7 cellular contexts compared by ENCODE assay signal in genomic region chr5:1593785-1594335, GRCh38.
DNase-seq lines count a peak whose midpoint lies in the region; ATAC-seq, FAIRE-seq and TF ChIP-seq lines count a peak whose summit lies in the region.
"Not testable (repeated sequence)": the region's sequence is repeated elsewhere in the genome, so short reads cannot be mapped to it uniquely, and the experiment has no call there.

No MANE protein-coding gene starts in this region.

- POLR2A ChIA-PET in HepG2 (lab: Yijun Ruan, JAX), result interaction anchor here (1.0 to 1.8 kb wide), 8 partner anchors 11 to 72 kb away, joined by 3 to 12 read pairs (median 6); partner anchors contain the start of gene LPCAT1

- peak; percentile 32 for DNase-seq in NCI-H82 (lab: John Stamatoyannopoulos, UW)
- not testable (repeated sequence) for DNase-seq in activated naive CD4-positive, alpha-beta T cell treated with anti-CD3 and anti-CD28 coated beads, Interleukin-2, amount 10 ng/mL, durations not matched to agents 7 days and 5 days; HepG2 (ENCODE audit: low spot score); psoas muscle

- CTCF ChIA-PET in activated naive CD4-positive, alpha-beta T cell treated with anti-CD3 and anti-CD28 coated beads, Interleukin-2, amount 10 ng/mL, durations not matched to agents 7 days and 5 days (lab: Charles Lee), result interaction anchor here (0.8 to 1.4 kb wide), 3 partner anchors 9 to 124 kb away, joined by 3 read pairs; no protein-coding TSS in a partner anchor
- CTCF ChIA-PET in HepG2 (lab: Yijun Ruan, JAX; ENCODE audit: low intra/inter-chr PET ratio, low total read pairs), result not testable (repeated sequence)

- ATAC-seq in GM18868 (IDR thresholded peaks at IDR 0.05; ENCODE audit: unreplicated experiment), result peak; percentile 11
- peak; percentile 11 for ATAC-seq in HG02759 (IDR thresholded peaks at IDR 0.05; ENCODE audit: unreplicated experiment)
- peak; percentile 14 for ATAC-seq in HepG2
- peak in 1 of 4 donors; percentile 13 for ATAC-seq in psoas muscle

- not testable (repeated sequence) for TF ChIP-seq EP300 in HepG2 (IDR thresholded peaks at IDR 0.05; ENCODE audit: low read depth in 2 of 2, low read length in 2 of 2); HepG2 (CRISPR knock-in tag; IDR thresholded peaks at IDR 0.05; ENCODE audit: borderline replicate concordance)

- in situ Hi-C loops in HepG2 (cut with HindIII; ENCODE audit: extremely low pct_ligation_motif_present, low pct_unique_long_range_greater_than_20kb), result not testable (repeated sequence)

- H3K27me3 Mint-ChIP-seq in activated naive CD4-positive, alpha-beta T cell treated with anti-CD3 and anti-CD28 coated beads, Interleukin-2, amount 10 ng/mL, durations not matched to agents 7 days and 5 days, result not testable (repeated sequence)

- intact Hi-C loops in HepG2 (cut with micrococcal nuclease; ENCODE audit: unreplicated experiment), result loop anchor here (1.0 to 5.0 kb wide), 2 partner anchors 47 to 72 kb away; partner anchors contain the start of gene LPCAT1
- intact Hi-C loops in psoas muscle (cut with DNase I), result not testable (repeated sequence)

- H3K9me3 ChIP-seq in esophagus (ENCODE audit: control insufficient read depth in 2 of 2, insufficient read depth in 1 of 2, low read depth in 1 of 2, low read length in 1 of 2); HepG2 (ENCODE audit: low read length); psoas muscle: not testable (repeated sequence)

- H3K9ac ChIP-seq in HepG2 (ENCODE audit: insufficient read depth, low read depth, low read length), result peak overlapping the region; percentile 80

- TF ChIP-seq POLR2A in HepG2 (IDR thresholded peaks at IDR 0.05; ENCODE audit: insufficient read depth in 1 of 2, low read depth in 2 of 2, low read length in 2 of 2), result not testable (repeated sequence)

- H3K27ac Mint-ChIP-seq in activated naive CD4-positive, alpha-beta T cell treated with anti-CD3 and anti-CD28 coated beads, Interleukin-2, amount 10 ng/mL, durations not matched to agents 7 days and 5 days, result not testable (repeated sequence)

- FAIRE-seq in HepG2 (lab: Jason Lieb, UNC), result not testable (repeated sequence)

- not testable (repeated sequence) for TF ChIP-seq RAD21 in HepG2 (CRISPR knock-in tag; IDR thresholded peaks at IDR 0.05)

- not testable (repeated sequence) for H3K4me1 ChIP-seq in esophagus (ENCODE audit: control insufficient read depth in 2 of 2, insufficient read depth in 2 of 2, low read length in 1 of 2); psoas muscle
- H3K4me1 ChIP-seq in HepG2 (ENCODE audit: insufficient read depth, low read length), result peaks cover 40% of the 10 kb centered on the region

- not testable (repeated sequence) for BruUV-seq in HepG2 (replicated peaks; lab: Mats Ljungman, UMichigan)

- not testable (repeated sequence) for TF ChIP-seq CTCF in HepG2 (CRISPR knock-in tag; IDR thresholded peaks at IDR 0.05); psoas muscle (IDR thresholded peaks at IDR 0.05)

- not testable (repeated sequence) for H3K36me3 ChIP-seq in esophagus (ENCODE audit: control insufficient read depth in 2 of 2, insufficient read depth in 2 of 2, low read length in 1 of 2); HepG2 (replicated peaks in 1 of 2; ENCODE audit: control insufficient read depth in 1 of 2, insufficient read depth in 2 of 2, low read length in 2 of 2); psoas muscle (ENCODE audit: insufficient read depth in 1 of 2, low read depth in 1 of 2)

- H3K27ac ChIP-seq in esophagus (ENCODE audit: low read depth in 2 of 2, low read length in 1 of 2), result peak overlapping the region; percentile 53 to 56
- H3K27ac ChIP-seq in HepG2 (ENCODE audit: extremely low read length, insufficient read depth, low read length), result peak overlapping the region; percentile 71
- H3K27ac ChIP-seq in psoas muscle, result peak overlapping the region; percentile 24

- H3K4me2 ChIP-seq in HepG2 (ENCODE audit: low read depth, low read length), result peak overlapping the region; percentile 76

- not testable (repeated sequence) for H3K27me3 ChIP-seq in esophagus (ENCODE audit: control insufficient read depth in 1 of 2, insufficient read depth in 2 of 2, low read length in 2 of 2); HepG2 (ENCODE audit: control insufficient read depth in 1 of 2, insufficient read depth in 2 of 2, low read length in 2 of 2); psoas muscle (ENCODE audit: insufficient read depth in 3 of 3, low read length in 2 of 3)

- peak overlapping the region; percentile 52 for H3K4me3 Mint-ChIP-seq in activated naive CD4-positive, alpha-beta T cell treated with anti-CD3 and anti-CD28 coated beads, Interleukin-2, amount 10 ng/mL, durations not matched to agents 7 days and 5 days

- H2AFZ ChIP-seq in HepG2 (ENCODE audit: low read length), result not testable (repeated sequence)

- H3K4me3 ChIP-seq in esophagus (ENCODE audit: low read depth in 1 of 2, low read length in 2 of 2) (peak overlapping the region; percentile 46 to 51), HepG2 (replicated peaks in 1 of 3; ENCODE audit: insufficient read depth in 1 of 3, low read depth in 2 of 3, low read length in 3 of 3) (peak overlapping the region; percentile 76 to 98 (median 84)), psoas muscle (peak overlapping the region; percentile 72)

- H3K9me3 Mint-ChIP-seq in activated naive CD4-positive, alpha-beta T cell treated with anti-CD3 and anti-CD28 coated beads, Interleukin-2, amount 10 ng/mL, durations not matched to agents 7 days and 5 days, result not testable (repeated sequence)

- not testable (repeated sequence) for H3K4me1 Mint-ChIP-seq in activated naive CD4-positive, alpha-beta T cell treated with anti-CD3 and anti-CD28 coated beads, Interleukin-2, amount 10 ng/mL, durations not matched to agents 7 days and 5 days

- 22 to 29% methylated on average over 24 to 30 of the region's 32 CpGs for WGBS in esophagus, 2 donors
- WGBS in HepG2 (ENCODE audit: low lambda C conversion rate), result no CpG with 5 or more reads among the region's 32 CpGs
- WGBS in psoas muscle, 3 donors, result 27 to 38% (median 30%) methylated on average over 22 to 29 of the region's 32 CpGs

- H3K79me2 ChIP-seq in HepG2 (ENCODE audit: insufficient read depth, low read length), result peaks cover 20% of the 10 kb centered on the region

- not testable (repeated sequence) for H4K20me1 ChIP-seq in HepG2 (ENCODE audit: insufficient read depth, low read length)

- H3K36me3 Mint-ChIP-seq in activated naive CD4-positive, alpha-beta T cell treated with anti-CD3 and anti-CD28 coated beads, Interleukin-2, amount 10 ng/mL, durations not matched to agents 7 days and 5 days, result not testable (repeated sequence)

TF ChIP-seq in HepG2, 621 proteins besides CTCF, POLR2A, EP300 and RAD21:
- TF ChIP-seq ZNF773 (CRISPR knock-in tag; IDR thresholded peaks at IDR 0.05; ENCODE audit: borderline replicate concordance) (0 out of 2 replicates have a peak, but pooled peaks have one; percentile 9), ZNF552 (CRISPR knock-in tag; IDR thresholded peaks at IDR 0.05; ENCODE audit: borderline replicate concordance) (0 out of 2 replicates have a peak, but pooled peaks have one; percentile 24), MYPOP (CRISPR knock-in tag; IDR thresholded peaks at IDR 0.05) (peak; percentile 59; the same call in 1 of the 2 replicates), ZNF605 (CRISPR knock-in tag; IDR thresholded peaks at IDR 0.05) (0 out of 2 replicates have a peak, but pooled peaks have one; percentile 2), ZNF18 (CRISPR knock-in tag; IDR thresholded peaks at IDR 0.05; ENCODE audit: insufficient replicate concordance) (peak; percentile 14), ZNF354B (CRISPR knock-in tag; IDR thresholded peaks at IDR 0.05) (0 out of 2 replicates have a peak, but pooled peaks have one; percentile 52), ZNF121 (CRISPR knock-in tag; IDR thresholded peaks at IDR 0.05) (peak; percentile 12; the same call in 1 of the 2 replicates), CENPT (CRISPR knock-in tag; IDR thresholded peaks at IDR 0.05; ENCODE audit: low read depth) (0 out of 2 replicates have a peak, but pooled peaks have one; percentile 19), FOXO4 (CRISPR knock-in tag; conservative IDR thresholded peaks at IDR 0.05) (0 out of 2 replicates have a peak, but pooled peaks have one; percentile 13)
TF ChIP-seq in HepG2: peak in this region for 9; not testable (repeated sequence) for 612.
